9 cellular contexts compared by ENCODE assay signal in genomic region chr16:55014022-55014421, GRCh38.
"Had no signal": no experiment of that assay in that cellular context is flagged by ENCODE, and none has a peak within 500 bp of the region (broad histone marks: within the 10 kb centered on the region; RNA-seq: fewer than 3 reads in every experiment).

No MANE protein-coding gene starts in this region.

- H3K4me2 ChIP-seq: GM23338 had no signal

- H3K27ac Mint-ChIP-seq: GM23338, H9, IgD-negative memory B cell had no signal

- H3K4me3 ChIP-seq: GM23338 had no signal

- FAIRE-seq: H1, H54, HepG2 had no signal

- H3K4me1 Mint-ChIP-seq: GM23338, H9, IgD-negative memory B cell had no signal

- H3K4me3 Mint-ChIP-seq: GM23338, H9, IgD-negative memory B cell had no signal

- H3K36me3 Mint-ChIP-seq: IgD-negative memory B cell had no signal

- H3K9me3 Mint-ChIP-seq: GM23338, H9 had no signal

- DNase-seq: H9, HCEC 1CT, KG1 had no signal

- ATAC-seq: GM23338, HepG2 had no signal

- H3K27ac ChIP-seq: HL-60 had no signal
